16 cellular contexts compared by ENCODE assay signal in the genomic region with DNA sequence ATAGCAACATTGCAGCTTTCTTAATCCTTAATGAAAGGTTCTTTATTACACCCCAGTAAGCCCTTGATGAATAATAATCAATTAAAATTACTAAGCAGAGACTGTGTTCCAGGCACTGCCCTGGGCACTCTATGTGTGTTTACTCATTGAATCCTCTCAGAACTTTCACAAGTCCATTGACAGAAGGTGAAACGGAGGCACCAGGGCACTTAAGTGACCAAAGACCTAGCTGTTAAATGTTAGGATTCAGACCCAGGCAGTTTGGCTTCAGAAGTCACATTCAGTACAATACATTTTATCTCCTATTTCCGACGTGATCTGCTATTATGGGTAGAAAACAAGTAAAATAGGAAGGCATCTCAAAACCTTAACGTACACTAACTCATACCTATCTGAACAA. TPM values are rescaled to one million over a fixed set of nuclear protein-coding genes. Genes with fewer than 3 reads are reported as not detected.
A peak's percentile ranks its signal among the peaks of the same experiment; 100 is the strongest.
DNase-seq lines count a peak whose midpoint lies in the region; ATAC-seq and TF ChIP-seq lines count a peak whose summit lies in the region.
"Had no signal": no experiment of that assay in that cellular context is flagged by ENCODE, and none has a peak within 500 bp of the region (broad histone marks: within the 10 kb centered on the region; RNA-seq: fewer than 3 reads in every experiment).

No MANE protein-coding gene starts in this region.

- H3K4me1 ChIP-seq in muscle layer of duodenum (ENCODE audit: control insufficient read depth in 1 of 2, insufficient read depth in 2 of 2, low read length in 2 of 2) (no peaks in the 10 kb centered on the region), testis (no peaks in the 10 kb centered on the region), ovary (ENCODE audit: insufficient read depth) (no peaks in the 10 kb centered on the region)

- H3K9me3 ChIP-seq in muscle layer of duodenum (ENCODE audit: control insufficient read depth in 1 of 2, low read length in 2 of 2) (no peaks in the 10 kb centered on the region), testis (no peaks in the 10 kb centered on the region), ovary (no peaks in the 10 kb centered on the region)

- H3K36me3 Mint-ChIP-seq in stimulated activated naive CD8-positive, alpha-beta T cell treated with anti-CD3 and anti-CD28 coated beads, Interleukin-15, Interleukin-2, amounts not matched to agents 100 ng/mL and 50 ng/mL, for 24 hours (ENCODE audit: low read depth): peaks cover 73% of the 10 kb centered on the region
- peaks cover 35% of the 10 kb centered on the region for H3K36me3 Mint-ChIP-seq in activated naive CD8-positive, alpha-beta T cell treated with anti-CD3 and anti-CD28 coated beads for 36 hours

- H3K4me3 Mint-ChIP-seq in stimulated activated naive CD8-positive, alpha-beta T cell treated with anti-CD3 and anti-CD28 coated beads, Interleukin-15, Interleukin-2, amounts not matched to agents 100 ng/mL and 50 ng/mL, for 24 hours: peak overlapping the region; percentile 90
- H3K4me3 Mint-ChIP-seq in activated naive CD8-positive, alpha-beta T cell treated with anti-CD3 and anti-CD28 coated beads for 36 hours: peak overlapping the region; percentile 38

- H3K36me3 ChIP-seq in muscle layer of duodenum (ENCODE audit: control insufficient read depth in 1 of 2, insufficient read depth in 2 of 2, low read length in 2 of 2) (no peaks in the 10 kb centered on the region), testis (ENCODE audit: low read depth, missing control alignments) (no peaks in the 10 kb centered on the region), ovary (no peaks in the 10 kb centered on the region)

- 83 to 87% methylated on average over 4 of the region's 4 CpGs for WGBS in testis, 2 donors
- 78 to 82% (median 81%) methylated on average over 4 of the region's 4 CpGs for WGBS in ovary, 3 donors

- H3K9me3 Mint-ChIP-seq in stimulated activated naive CD8-positive, alpha-beta T cell treated with anti-CD3 and anti-CD28 coated beads, Interleukin-15, Interleukin-2, amounts not matched to agents 100 ng/mL and 50 ng/mL, for 24 hours: no peaks in the 10 kb centered on the region
- H3K9me3 Mint-ChIP-seq in activated naive CD8-positive, alpha-beta T cell treated with anti-CD3 and anti-CD28 coated beads for 36 hours: no peaks in the 10 kb centered on the region

- peak overlapping the region in 1 of 2 donors; percentile 7 for H3K4me3 ChIP-seq in muscle layer of duodenum (ENCODE audit: low read depth in 1 of 2, low read length in 2 of 2)
- H3K4me3 ChIP-seq in testis: no peak overlapping the region
- H3K4me3 ChIP-seq in ovary: no peak overlapping the region

- peak overlapping the region; percentile 90 for H3K27ac ChIP-seq in muscle layer of duodenum (ENCODE audit: low read length)
- no peak overlapping the region for H3K27ac ChIP-seq in testis
- H3K27ac ChIP-seq in ovary: no peak overlapping the region

- H3K27me3 ChIP-seq in muscle layer of duodenum (ENCODE audit: low read depth, low read length): no peaks in the 10 kb centered on the region
- H3K27me3 ChIP-seq in testis: no peaks in the 10 kb centered on the region
- H3K27me3 ChIP-seq in ovary: no peaks in the 10 kb centered on the region

- peak overlapping the region; percentile 82 for H3K27ac Mint-ChIP-seq in stimulated activated naive CD8-positive, alpha-beta T cell treated with anti-CD3 and anti-CD28 coated beads, Interleukin-15, Interleukin-2, amounts not matched to agents 100 ng/mL and 50 ng/mL, for 24 hours
- peak overlapping the region; percentile 69 for H3K27ac Mint-ChIP-seq in activated naive CD8-positive, alpha-beta T cell treated with anti-CD3 and anti-CD28 coated beads for 36 hours

- no peak for DNase-seq in stimulated activated naive CD8-positive, alpha-beta T cell treated with anti-CD3 and anti-CD28 coated beads, Interleukin-15, Interleukin-2, amounts not matched to agents 100 U/mL and 50 U/mL, for 24 hours
- DNase-seq in activated naive CD8-positive, alpha-beta T cell treated with anti-CD3 and anti-CD28 coated beads for 36 hours: no peak
- DNase-seq in NAMALWA (ENCODE audit: low spot score): no peak
- DNase-seq in testis: no peak
- no peak for DNase-seq in ovary
- DNase-seq: Karpas-422, NCI-H1694 treated with DMSO at 0.1 percent for 48 hours, NCI-H69, SHP77 had no signal

- H3K27me3 Mint-ChIP-seq in stimulated activated naive CD8-positive, alpha-beta T cell treated with anti-CD3 and anti-CD28 coated beads, Interleukin-15, Interleukin-2, amounts not matched to agents 100 ng/mL and 50 ng/mL, for 24 hours: no peaks in the 10 kb centered on the region
- no peaks in the 10 kb centered on the region for H3K27me3 Mint-ChIP-seq in activated naive CD8-positive, alpha-beta T cell treated with anti-CD3 and anti-CD28 coated beads for 36 hours

- no peak for ATAC-seq in stimulated activated naive CD8-positive, alpha-beta T cell treated with anti-CD3 and anti-CD28 coated beads, Interleukin-15, Interleukin-2, amounts not matched to agents 100 U/mL and 50 U/mL, for 24 hours
- no peak for ATAC-seq in GM18858 (IDR thresholded peaks at IDR 0.05; ENCODE audit: unreplicated experiment)

- H3K4me1 Mint-ChIP-seq in stimulated activated naive CD8-positive, alpha-beta T cell treated with anti-CD3 and anti-CD28 coated beads, Interleukin-15, Interleukin-2, amounts not matched to agents 100 ng/mL and 50 ng/mL, for 24 hours (ENCODE audit: low read depth): peaks cover 95% of the 10 kb centered on the region
- peaks cover 70% of the 10 kb centered on the region for H3K4me1 Mint-ChIP-seq in activated naive CD8-positive, alpha-beta T cell treated with anti-CD3 and anti-CD28 coated beads for 36 hours

- no peak for TF ChIP-seq CTCF in testis (IDR thresholded peaks at IDR 0.05)
- TF ChIP-seq CTCF in ovary (IDR thresholded peaks at IDR 0.05): no peak

- intact Hi-C loops in testis (cut with DNase I; ENCODE audit: low total_unique reads): no loop called here
- intact Hi-C loops in ovary (cut with DNase I): loop anchor here in 1 of 4 donors (10.0 kb wide), 1 partner anchor 130 kb away; no protein-coding TSS in a partner anchor

- TF ChIP-seq POLR2A in testis (IDR thresholded peaks at IDR 0.05) (no peak), ovary (IDR thresholded peaks at IDR 0.05) (no peak)

- TF ChIP-seq EP300 in ovary (IDR thresholded peaks at IDR 0.05): no peak

RNA-seq across cellular contexts. Expression of gene GPR183, which starts 2.7 kb away (rescaled TPM):
- total RNA-seq in activated naive CD8-positive, alpha-beta T cell treated with anti-CD3 and anti-CD28 coated beads for 36 hours: 1 to 10 TPM; 4.3 to 4.5 TPM
- total RNA-seq in testis (1 to 10 TPM in 1 of 2 donors, under 1 TPM in 1; 0.39 to 6.9 TPM), ovary (10 to 100 TPM in 2 of 7 donors, 1 to 10 TPM in 5; 2.4 to 14.6 (median 5.5) TPM)
- polyA plus RNA-seq in testis (ENCODE audit: insufficient read depth, low read depth, low replicate concordance) (2.3 TPM), ovary (1 to 10 TPM; 4.7 to 7.6 TPM)
- total RNA-seq: bronchial epithelial cell, endothelial cell of umbilical vein had no signal

RNA-seq across cellular contexts. Expression of gene GPR18, which starts 46.4 kb away (rescaled TPM):
- total RNA-seq in activated naive CD8-positive, alpha-beta T cell treated with anti-CD3 and anti-CD28 coated beads for 36 hours: 10 to 100 TPM; 16.9 to 17.6 TPM
- total RNA-seq in testis: 10 to 100 TPM in 1 of 2 donors, 1 to 10 TPM in 1; 8.5 to 16.6 TPM
- polyA plus RNA-seq in testis (ENCODE audit: insufficient read depth, low read depth, low replicate concordance): 18.0 TPM
- total RNA-seq in ovary: under 1 TPM in 1 of 7 donors, not detected in 6; 0.30 TPM
- polyA plus RNA-seq in ovary: under 1 TPM in 1 of 2 donors, not detected in 1; 0.73 TPM
- total RNA-seq: bronchial epithelial cell, endothelial cell of umbilical vein, H4, osteocyte had no signal
- polyA plus RNA-seq: endothelial cell of umbilical vein had no signal

Comparison
In these comparisons a context has a peak if more than half of its experiments do, and no peak if none do; other contexts are left out.
1. RNA of gene GPR18, which starts 46.4 kb away (total RNA-seq): 16.9 to 17.6 TPM in activated naive CD8-positive, alpha-beta T cell treated with anti-CD3 and anti-CD28 coated beads for 36 hours and 8.5 to 16.6 TPM in testis; 0.30 TPM in ovary; every median in the first group is over 4 times any median in the second.